ENCODE assay signal across 8 cellular contexts in genomic region chr5:157915638-157916037, GRCh38. TPM values are rescaled to one million over a fixed set of nuclear protein-coding genes. Genes with fewer than 3 reads are reported as not detected.
DNase-seq lines count a peak whose midpoint lies in the region; ATAC-seq and TF ChIP-seq lines count a peak whose summit lies in the region.

No MANE protein-coding gene starts in this region.

- H3K27me3 ChIP-seq in ascending aorta, result no peaks in the 10 kb centered on the region
- H3K27me3 ChIP-seq in sigmoid colon, result no peaks in the 10 kb centered on the region

- H3K4me1 ChIP-seq in ascending aorta (peaks cover 0 to 14% of the 10 kb centered on the region in 2 donors), sigmoid colon (peaks cover 0 to 41% (median 25%) of the 10 kb centered on the region in 4 donors)

- no peaks in the 10 kb centered on the region for H3K9me3 ChIP-seq in ascending aorta
- no peaks in the 10 kb centered on the region for H3K9me3 ChIP-seq in sigmoid colon

- DNase-seq in M059J (ENCODE audit: low read depth) (peak; percentile 73), ascending aorta (ENCODE audit: low spot score in 2 of 2) (peak; percentile 16 to 81), left cardiac atrium (peak; percentile 95), sigmoid colon (peak; percentile 94)
- DNase-seq in activated CD4-positive, alpha-beta T cell treated with anti-CD3 and anti-CD28 coated beads for 1 hour, result no peak

- H3K4me3 ChIP-seq in ascending aorta (no peak overlapping the region), sigmoid colon (no peak overlapping the region)

- no peak for TF ChIP-seq CTCF in ascending aorta (IDR thresholded peaks at IDR 0.05)
- no peak for TF ChIP-seq CTCF in sigmoid colon (IDR thresholded peaks at IDR 0.05)

- 30 to 51% methylated on average over 4 of the region's 4 CpGs for WGBS in sigmoid colon, 2 donors

- peak overlapping the region; percentile 31 to 56 for H3K27ac ChIP-seq in ascending aorta
- H3K27ac ChIP-seq in sigmoid colon, result peak overlapping the region; percentile 21 to 81 (median 67)

- no peak for TF ChIP-seq POLR2A in sigmoid colon (IDR thresholded peaks at IDR 0.05)

- intact Hi-C loops in ascending aorta (cut with DNase I) (loop anchor here (10.0 kb wide), 1 partner anchor 91 kb away; no protein-coding TSS in a partner anchor), left cardiac atrium (cut with DNase I) (loop anchor here in 1 of 2 donors (2.0 kb wide), 1 partner anchor 57 kb away; the partner anchor contains the start of gene CLINT1), sigmoid colon (cut with DNase I) (loop anchor here (5.0 kb wide), 1 partner anchor 58 kb away; the partner anchor contains the start of gene CLINT1)

- ATAC-seq in left cardiac atrium, result peak; percentile 91 to 95
- no peak for ATAC-seq in GM21737 (IDR thresholded peaks at IDR 0.05; ENCODE audit: unreplicated experiment)
- ATAC-seq in GM19023 (IDR thresholded peaks at IDR 0.05; ENCODE audit: unreplicated experiment), result no peak
- no peak for ATAC-seq in GM18498 (IDR thresholded peaks at IDR 0.05; ENCODE audit: unreplicated experiment)

- no peaks in the 10 kb centered on the region for H3K36me3 ChIP-seq in ascending aorta
- H3K36me3 ChIP-seq in sigmoid colon, result no peaks in the 10 kb centered on the region

- TF ChIP-seq EP300 in sigmoid colon (IDR thresholded peaks at IDR 0.05), result peak in 1 of 4 donors; percentile 1

RNA-seq across cellular contexts. Expression of gene CLINT1, which starts 56.7 kb away (rescaled TPM):
- total RNA-seq in M059J (2014; rRNA removed; shearing (Covaris generic)), result 50.6 and 71.5 TPM in 2 replicates
- total RNA-seq in ascending aorta (16.4 TPM), left cardiac atrium (10 to 100 TPM; 54.0 to 72.8 TPM), sigmoid colon (100 to 1,000 TPM in 3 of 4 donors, 10 to 100 TPM in 1; 88.1 to 171 (median 109) TPM)
- polyA plus RNA-seq in sigmoid colon, result 10 to 100 TPM; 40.2 to 64.1 (median 53.6) TPM

Comparison
In these comparisons a context has a peak if more than half of its experiments do, and no peak if none do; other contexts are left out.
1. ATAC-seq: peak in left cardiac atrium (2 of 2); none in GM21737 (single experiment), GM19023 (single experiment) and GM18498 (single experiment).